Comparison of ENCODE assay signal across 8 cellular contexts in genomic region chr4:74109116-74109791, GRCh38. TPM values are rescaled to one million over a fixed set of nuclear protein-coding genes. Genes with fewer than 3 reads are reported as not detected.
DNase-seq lines count a peak whose midpoint lies in the region; ATAC-seq and TF ChIP-seq lines count a peak whose summit lies in the region.

No MANE protein-coding gene starts in this region.

- H2AFZ ChIP-seq in neuron (ENCODE audit: low read depth, low read length) = peak overlapping the region; percentile 7

- no peaks in the 10 kb centered on the region for H3K9me3 Mint-ChIP-seq in activated naive CD4-positive, alpha-beta T cell treated with anti-CD3 and anti-CD28 coated beads, Interleukin-2, amount 10 ng/mL, durations not matched to agents 7 days and 5 days
- H3K9me3 Mint-ChIP-seq in activated T-cell treated with anti-CD3 and anti-CD28 coated beads, Interleukin-2, amount 50 U/mL, for 4 hours = no peaks in the 10 kb centered on the region

- DNase-seq in CD1c-positive myeloid dendritic cell (ENCODE audit: extremely low spot score) = peak; percentile 76
- peak; percentile 86 for DNase-seq in Panc1 (ENCODE audit: low read depth, low spot score)
- no peak for DNase-seq in esophagus squamous epithelium (lab: John Stamatoyannopoulos, UW)
- no peak for DNase-seq in stimulated activated CD4-positive, alpha-beta T cell treated with anti-CD3 and anti-CD28 coated beads, Interleukin-15, amount 100 ng/mL, for 24 hours
- DNase-seq in NCI-H1930 (lab: John Stamatoyannopoulos, UW) = no peak
- DNase-seq in activated naive CD4-positive, alpha-beta T cell treated with anti-CD3 and anti-CD28 coated beads, Interleukin-2, amount 10 ng/mL, durations not matched to agents 7 days and 5 days = no peak
- no peak for DNase-seq in activated T-cell treated with anti-CD3 and anti-CD28 coated beads, Interleukin-2, amount 50 U/mL, for 4 hours

- intact Hi-C loops in Panc1 (cut with micrococcal nuclease; ENCODE audit: unreplicated experiment) (no loop called here), esophagus squamous epithelium (cut with DNase I) (no loop called here)

- no peak for TF ChIP-seq POLR2A in esophagus squamous epithelium (IDR thresholded peaks at IDR 0.05)

- H3K27me3 Mint-ChIP-seq in activated naive CD4-positive, alpha-beta T cell treated with anti-CD3 and anti-CD28 coated beads, Interleukin-2, amount 10 ng/mL, durations not matched to agents 7 days and 5 days = peaks cover 10% of the 10 kb centered on the region
- H3K27me3 Mint-ChIP-seq in activated T-cell treated with anti-CD3 and anti-CD28 coated beads, Interleukin-2, amount 50 U/mL, for 4 hours (ENCODE audit: low read depth) = peaks cover 2% of the 10 kb centered on the region

- CTCF ChIA-PET in Panc1 (lab: Charles Lee) = interaction anchor here (0.5 kb wide), 1 partner anchor 80 kb away, joined by 4 read pairs; no protein-coding TSS in a partner anchor
- CTCF ChIA-PET in activated naive CD4-positive, alpha-beta T cell treated with anti-CD3 and anti-CD28 coated beads, Interleukin-2, amount 10 ng/mL, durations not matched to agents 7 days and 5 days (lab: Charles Lee) = no interaction called here

- no peaks in the 10 kb centered on the region for H3K4me1 Mint-ChIP-seq in activated naive CD4-positive, alpha-beta T cell treated with anti-CD3 and anti-CD28 coated beads, Interleukin-2, amount 10 ng/mL, durations not matched to agents 7 days and 5 days
- H3K4me1 Mint-ChIP-seq in activated T-cell treated with anti-CD3 and anti-CD28 coated beads, Interleukin-2, amount 50 U/mL, for 4 hours (ENCODE audit: low read depth) = no peaks in the 10 kb centered on the region

- H3K4me1 ChIP-seq in Panc1 (ENCODE audit: control insufficient read depth, insufficient read depth, low read length) = no peaks in the 10 kb centered on the region
- H3K4me1 ChIP-seq in esophagus squamous epithelium = peaks cover 6 to 57% (median 36%) of the 10 kb centered on the region in 3 donors
- peaks cover 26% of the 10 kb centered on the region for H3K4me1 ChIP-seq in neuron (ENCODE audit: insufficient read depth, low read length)

- in situ Hi-C loops in Panc1 (cut with HindIII; ENCODE audit: low pct_unique_long_range_greater_than_20kb, low sequenced_read_pairs) = no loop called here

- H3K9me3 ChIP-seq in Panc1 (ENCODE audit: control insufficient read depth, insufficient read depth, low read depth, low read length) (no peaks in the 10 kb centered on the region), esophagus squamous epithelium (no peaks in the 10 kb centered on the region), neuron (ENCODE audit: low read length) (no peaks in the 10 kb centered on the region)

- H3K36me3 Mint-ChIP-seq in activated naive CD4-positive, alpha-beta T cell treated with anti-CD3 and anti-CD28 coated beads, Interleukin-2, amount 10 ng/mL, durations not matched to agents 7 days and 5 days = no peaks in the 10 kb centered on the region
- H3K36me3 Mint-ChIP-seq in activated T-cell treated with anti-CD3 and anti-CD28 coated beads, Interleukin-2, amount 50 U/mL, for 4 hours (ENCODE audit: insufficient read depth) = no peaks in the 10 kb centered on the region

- H3K4me3 Mint-ChIP-seq in activated naive CD4-positive, alpha-beta T cell treated with anti-CD3 and anti-CD28 coated beads, Interleukin-2, amount 10 ng/mL, durations not matched to agents 7 days and 5 days = no peak overlapping the region
- no peak overlapping the region for H3K4me3 Mint-ChIP-seq in activated T-cell treated with anti-CD3 and anti-CD28 coated beads, Interleukin-2, amount 50 U/mL, for 4 hours

- BruUV-seq in Panc1 (replicated peaks; lab: Mats Ljungman, UMichigan) = no TSS peak

- POLR2A ChIA-PET in Panc1 (lab: Charles Lee) = no interaction called here

- peak; percentile 90 for ATAC-seq in Panc1
- no peak for ATAC-seq in activated T-cell treated with anti-CD3 and anti-CD28 coated beads, Interleukin-2, amount 50 U/mL, for 4 hours

- 27 to 28% methylated on average over 3 of the region's 3 CpGs for WGBS in esophagus squamous epithelium, 2 donors

- H3K36me3 ChIP-seq in Panc1 (ENCODE audit: control insufficient read depth, insufficient read depth, low read length) = no peaks in the 10 kb centered on the region
- H3K36me3 ChIP-seq in esophagus squamous epithelium = no peaks in the 10 kb centered on the region
- H3K36me3 ChIP-seq in neuron (ENCODE audit: insufficient read depth, low read length) = no peaks in the 10 kb centered on the region

- H3K4me3 ChIP-seq in Panc1 (ENCODE audit: low read depth in 2 of 2, low read length in 2 of 2) = no peak overlapping the region
- H3K4me3 ChIP-seq in esophagus squamous epithelium = no peak overlapping the region
- H3K4me3 ChIP-seq in neuron (ENCODE audit: low read length) = no peak overlapping the region

- TF ChIP-seq CTCF in Panc1 (IDR thresholded peaks at IDR 0.05) (no peak), esophagus squamous epithelium (IDR thresholded peaks at IDR 0.05) (no peak)

- no peak overlapping the region for H3K27ac ChIP-seq in Panc1 (ENCODE audit: low read length)
- peak overlapping the region; percentile 65 to 79 (median 70) for H3K27ac ChIP-seq in esophagus squamous epithelium

- H3K27me3 ChIP-seq in Panc1 (ENCODE audit: control insufficient read depth, insufficient read depth, low read length) (no peaks in the 10 kb centered on the region), esophagus squamous epithelium (no peaks in the 10 kb centered on the region), neuron (ENCODE audit: insufficient read depth, low read length) (no peaks in the 10 kb centered on the region)

- H3K27ac Mint-ChIP-seq in activated naive CD4-positive, alpha-beta T cell treated with anti-CD3 and anti-CD28 coated beads, Interleukin-2, amount 10 ng/mL, durations not matched to agents 7 days and 5 days = no peak overlapping the region

RNA-seq across cellular contexts. Expression of gene CXCL2, which starts 10.3 kb away (rescaled TPM):
- total RNA-seq in Panc1 (2021; ENCODE audit: unreplicated experiment) (0.80 TPM), esophagus squamous epithelium (1 to 10 TPM in 3 of 4 donors, under 1 TPM in 1; 0.64 to 4.8 (median 2.2) TPM)
- polyA plus RNA-seq in Panc1 (2012; ENCODE audit: insufficient read length) = 0.97 TPM
- total RNA-seq in activated T-cell treated with anti-CD3 and anti-CD28 coated beads, Interleukin-2, amount 50 U/mL, for 4 hours = under 1 TPM in 2 of 3 donors, not detected in 1; 0.37 to 0.68 TPM

RNA-seq across cellular contexts. Expression of gene MTHFD2L, which starts 48.7 kb away (rescaled TPM):
- total RNA-seq in Panc1 (2021; ENCODE audit: unreplicated experiment) (6.6 TPM), esophagus squamous epithelium (10 to 100 TPM in 3 of 4 donors, 1 to 10 TPM in 1; 9.9 to 22.9 (median 19.1) TPM)
- polyA plus RNA-seq in Panc1 (2012; ENCODE audit: insufficient read length) = 4.3 TPM
- 10 to 100 TPM in 2 of 3 donors, 1 to 10 TPM in 1; 9.1 to 10.4 (median 10.4) TPM for total RNA-seq in activated T-cell treated with anti-CD3 and anti-CD28 coated beads, Interleukin-2, amount 50 U/mL, for 4 hours

Comparison
In these comparisons a context has a peak if more than half of its experiments do, and no peak if none do; other contexts are left out.
1. DNase-seq: peak in CD1c-positive myeloid dendritic cell (single experiment) and Panc1 (single experiment); none in esophagus squamous epithelium (single experiment), stimulated activated CD4-positive, alpha-beta T cell treated with anti-CD3 and anti-CD28 coated beads, Interleukin-15, amount 100 ng/mL, for 24 hours (single experiment), NCI-H1930 (0 of 2), activated naive CD4-positive, alpha-beta T cell treated with anti-CD3 and anti-CD28 coated beads, Interleukin-2, amount 10 ng/mL, durations not matched to agents 7 days and 5 days (single experiment) and activated T-cell treated with anti-CD3 and anti-CD28 coated beads, Interleukin-2, amount 50 U/mL, for 4 hours (single experiment).